Comparison of ENCODE assay signal across 28 cellular contexts in the genomic region with DNA sequence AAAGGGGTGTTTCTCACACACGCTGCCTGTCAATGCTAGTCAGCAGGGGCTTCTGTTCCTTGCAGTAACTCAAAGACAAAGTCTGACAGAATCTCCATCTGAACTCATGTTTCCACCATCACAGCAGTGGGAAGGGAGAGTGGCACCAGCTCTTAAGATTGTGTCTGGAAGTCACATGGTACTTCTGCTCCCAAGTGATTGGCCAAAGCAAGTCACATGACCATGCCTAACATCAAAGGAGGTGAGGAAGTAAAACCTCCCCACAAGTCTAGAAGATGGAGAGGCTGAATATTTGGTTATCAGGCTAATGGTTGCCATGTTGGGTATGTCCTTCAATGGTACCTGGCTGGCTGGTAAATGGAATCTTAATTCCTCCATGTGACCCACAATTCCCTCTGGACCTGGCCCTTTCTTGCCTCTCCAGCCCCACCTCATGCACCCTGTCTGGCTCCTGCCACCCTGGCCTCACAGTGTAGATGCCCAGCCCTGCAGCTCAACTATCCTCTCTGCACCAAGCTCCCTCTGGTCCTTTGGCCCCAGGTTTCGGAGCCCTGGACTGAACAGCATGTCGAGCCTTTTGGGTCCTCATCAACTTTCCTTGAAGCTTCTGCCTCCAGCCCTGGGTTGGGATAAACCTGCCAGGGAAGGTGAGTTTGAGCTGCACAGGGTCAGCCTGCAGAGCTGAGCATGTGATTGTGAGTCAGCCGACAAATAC. TPM values are rescaled to one million over a fixed set of nuclear protein-coding genes. Genes with fewer than 3 reads are reported as not detected.
A peak's percentile ranks its signal among the peaks of the same experiment; 100 is the strongest.
DNase-seq lines count a peak whose midpoint lies in the region; ATAC-seq, FAIRE-seq and TF ChIP-seq lines count a peak whose summit lies in the region.
"Had no signal": no experiment of that assay in that cellular context is flagged by ENCODE, and none has a peak within 500 bp of the region (broad histone marks: within the 10 kb centered on the region; RNA-seq: fewer than 3 reads in every experiment).

No MANE protein-coding gene starts in this region.

- no peaks in the 10 kb centered on the region for H3K27me3 ChIP-seq in BLaER1 treated with 17β-estradiol and CSF1 and Interleukin-3, amounts not matched to agents 10 nM and 100 nM
- no peaks in the 10 kb centered on the region for H3K27me3 ChIP-seq in H1 (replicated peaks in 1 of 4; ENCODE audit: control insufficient read depth in 3 of 4, extremely low read depth in 1 of 4, insufficient read depth in 3 of 4, low read length in 3 of 4)
- H3K27me3 ChIP-seq: hepatocyte, SJCRH30 had no signal

- peak overlapping the region; percentile 9; the same call in 1 of the 2 replicates for H4K8ac ChIP-seq in H1 (ENCODE audit: extremely low read depth, insufficient read depth, low read length)

- no peak overlapping the region for H2AK5ac ChIP-seq in H1 (ENCODE audit: low read depth, low read length)

- 0 out of 22 replicates have a peak, but pooled peaks cover 0 to 4% (median 0%) of the 10 kb centered on the region in 11 experiments for H3K36me3 ChIP-seq in BLaER1 treated with 17β-estradiol and CSF1 and Interleukin-3, amounts not matched to agents 10 nM and 100 nM
- H3K36me3 ChIP-seq in KOPT-K1 (ENCODE audit: insufficient read depth, low read length) (no peaks in the 10 kb centered on the region), H1 (ENCODE audit: control insufficient read depth in 2 of 4, insufficient read depth in 4 of 4, low read length in 3 of 4) (no peaks in the 10 kb centered on the region)
- H3K36me3 ChIP-seq: esophagus squamous epithelium, SJCRH30 had no signal

- ATAC-seq in HG02852 (IDR thresholded peaks at IDR 0.05; ENCODE audit: unreplicated experiment) = no peak
- ATAC-seq: activated T-cell treated with anti-CD3 and anti-CD28 coated beads, Interleukin-2, amount 50 U/mL, for 4 hours; effector memory CD8-positive, alpha-beta T cell; left colon had no signal

- no peak for TF ChIP-seq EP300 in H1 (IDR thresholded peaks at IDR 0.05; ENCODE audit: borderline replicate concordance in 1 of 2, low read depth in 2 of 2, low read length in 2 of 2)

- H3K23me2 ChIP-seq in H1 (ENCODE audit: low read depth, low read length) = no peaks in the 10 kb centered on the region

- no peak for TF ChIP-seq POLR2A in H1 (IDR thresholded peaks at IDR 0.05; ENCODE audit: control extremely low read depth in 1 of 2, low read depth in 2 of 2, low read length in 2 of 2)

- H3K9ac ChIP-seq in BLaER1 treated with 17β-estradiol and CSF1 and Interleukin-3, amounts not matched to agents 10 nM and 100 nM = no peak overlapping the region
- no peak overlapping the region for H3K9ac ChIP-seq in H1 (replicated peaks in 1 of 4; ENCODE audit: extremely low read depth in 1 of 4, low read depth in 3 of 4, low read length in 3 of 4)
- H3K9ac ChIP-seq: GM23248 had no signal

- H3K18ac ChIP-seq in H1 (ENCODE audit: extremely low read depth, low read length) = no peak overlapping the region

- no peak overlapping the region for H4K5ac ChIP-seq in H1 (ENCODE audit: insufficient read length, low read depth, low read length)

- H2AFZ ChIP-seq in H1 (ENCODE audit: low read length) = no peak overlapping the region
- H2AFZ ChIP-seq: GM23248, hepatocyte had no signal

- FAIRE-seq in H1 (lab: Jason Lieb, UNC) = no peak
- FAIRE-seq: D721Med, frontal cortex, RCC 7860 had no signal

- TF ChIP-seq RAD21 in H1 (IDR thresholded peaks at IDR 0.05 in 1 of 2, conservative IDR thresholded peaks at IDR 0.05 in 1 of 2; ENCODE audit: low read depth in 2 of 2, low read length in 2 of 2) = no peak

- WGBS in H1 (ENCODE audit: extremely low coverage in 1 of 2, insufficient coverage in 1 of 2, insufficient read length in 1 of 2, insufficient replicate concordance in 2 of 2, low coverage in 1 of 2, low lambda C conversion rate in 2 of 2, missing lambda C conversion rate in 1 of 2), 2 experiments = 96% methylated on average over 4 of the region's 4 CpGs; no CpG with 5 or more reads in 1 of the 2 experiments

- CTCF ChIA-PET in H1 (lab: Charles Lee; ENCODE audit: partially characterized antibody) = interaction anchor here (0.5 to 1.1 kb wide), 4 partner anchors 9 to 69 kb away, joined by 3 to 5 read pairs (median 3); no protein-coding TSS in a partner anchor

- no peaks in the 10 kb centered on the region for H4K20me1 ChIP-seq in BLaER1 treated with 17β-estradiol and CSF1 and Interleukin-3, amounts not matched to agents 10 nM and 100 nM
- no peaks in the 10 kb centered on the region for H4K20me1 ChIP-seq in H1 (replicated peaks in 1 of 2; ENCODE audit: control insufficient read depth in 1 of 2, insufficient read depth in 2 of 2, low read length in 2 of 2)

- H3K79me2 ChIP-seq in H1 (ENCODE audit: control insufficient read depth in 1 of 2, insufficient read depth in 2 of 2, low read length in 2 of 2) = no peaks in the 10 kb centered on the region
- H3K79me2 ChIP-seq: hepatocyte had no signal

- no peak overlapping the region for H2BK5ac ChIP-seq in H1 (ENCODE audit: low read depth, low read length)

- no peak overlapping the region for H3K14ac ChIP-seq in H1 (ENCODE audit: insufficient read length)

- H2BK120ac ChIP-seq in H1 (replicated peaks; ENCODE audit: low read depth, low read length) = no peak overlapping the region

- no peak overlapping the region for H4K91ac ChIP-seq in H1 (replicated peaks; ENCODE audit: insufficient read length, low read length)

- no peak overlapping the region for H2BK15ac ChIP-seq in H1 (ENCODE audit: low read length)

- no peak overlapping the region for H3K56ac ChIP-seq in H1 (replicated peaks; ENCODE audit: insufficient read length, low read depth, low read length)

- H3K27ac ChIP-seq in BLaER1 treated with 17β-estradiol and CSF1 and Interleukin-3, amounts not matched to agents 10 nM and 100 nM = no peak overlapping the region
- peak overlapping the region; percentile 40 for H3K27ac ChIP-seq in KOPT-K1 (ENCODE audit: low read depth, low read length, poor library complexity, severe bottlenecking)
- no peak overlapping the region for H3K27ac ChIP-seq in H1 (ENCODE audit: low read depth, low read length)
- H3K27ac ChIP-seq: esophagus squamous epithelium, GM23248, hepatocyte, HL-60, SJCRH30 had no signal

- H3K4me3 ChIP-seq in BLaER1 treated with 17β-estradiol and CSF1 and Interleukin-3, amounts not matched to agents 10 nM and 100 nM = no peak overlapping the region
- H3K4me3 ChIP-seq in H1 (ENCODE audit: extremely low read depth in 1 of 4, insufficient read depth in 2 of 4, low read depth in 3 of 4, low read length in 4 of 4) = no peak overlapping the region
- H3K4me3 ChIP-seq: esophagus squamous epithelium, GM23248, hepatocyte, SJCRH30 had no signal

- DNase-seq in H1 (ENCODE audit: low read depth in 1 of 2, low spot score in 2 of 2) (no peak), renal cortical epithelial cell (ENCODE audit: low read depth) (peak; percentile 23), globus pallidus (ENCODE audit: low spot score) (no peak), GF-D8 (lab: John Stamatoyannopoulos, UW) (no peak)
- no peak for DNase-seq in effector CD8-positive, alpha-beta T cell (lab: John Stamatoyannopoulos, UW)
- DNase-seq: activated CD4-positive, alpha-beta T cell treated with anti-CD3 and anti-CD28 coated beads, Interleukin-2, amount 10 ng/mL, durations not matched to agents 24 days and 14 days; activated naive CD4-positive, alpha-beta T cell treated with anti-CD3 and anti-CD28 coated beads, Interleukin-2, amount 10 ng/mL, durations not matched to agents 7 days and 5 days; activated T-cell treated with anti-CD3 and anti-CD28 coated beads, Interleukin-2, amount 50 U/mL, for 4 hours; C1 segment of cervical spinal cord; effector memory CD8-positive, alpha-beta T cell; esophagus squamous epithelium; GM23248; left colon; mesenchymal stem cell; NCI-H1105; NCI-H2029; NCI-H2227 treated with DMSO at 0.1 percent for 48 hours; NCI-H69; SJCRH30; T1000 had no signal

- H3K4me1 ChIP-seq in BLaER1 treated with 17β-estradiol and CSF1 and Interleukin-3, amounts not matched to agents 10 nM and 100 nM = peaks cover 0 to 34% (median 25%) of the 10 kb centered on the region in 10 experiments; a peak in 16 of 20 replicates
- no peaks in the 10 kb centered on the region for H3K4me1 ChIP-seq in H1 (replicated peaks in 1 of 4; ENCODE audit: control insufficient read depth in 3 of 4, insufficient read depth in 4 of 4, low read length in 3 of 4)
- H3K4me1 ChIP-seq: esophagus squamous epithelium, SJCRH30 had no signal

- no peak overlapping the region for H3K23ac ChIP-seq in H1 (ENCODE audit: insufficient read length)

- H3K4ac ChIP-seq in H1 (replicated peaks; ENCODE audit: insufficient read length, low read depth, low read length) = no peak overlapping the region

- POLR2A ChIA-PET in H1 (lab: Charles Lee; ENCODE audit: partially characterized antibody) = interaction anchor here (0.5 to 1.8 kb wide), 3 partner anchors 48 to 67 kb away, joined by 3 to 6 read pairs (median 4); a partner anchor contains a TSS

- no peak overlapping the region; the same call in 1 of the 2 replicates for H2BK12ac ChIP-seq in H1 (ENCODE audit: low read depth, low read length)

- peaks cover 15 to 60% (median 33%) of the 10 kb centered on the region in 11 experiments for H3K9me3 ChIP-seq in BLaER1 treated with 17β-estradiol and CSF1 and Interleukin-3, amounts not matched to agents 10 nM and 100 nM (replicated peaks in 1 of 11)
- H3K9me3 ChIP-seq in KOPT-K1 (ENCODE audit: insufficient read depth, low read length, poor library complexity, severe bottlenecking) (no peaks in the 10 kb centered on the region), H1 (ENCODE audit: insufficient read depth in 2 of 2, low read depth in 1 of 2, low read length in 1 of 2) (peaks cover 0 to 4% of the 10 kb centered on the region in 2 experiments; a peak in 3 of 4 replicates)
- H3K9me3 ChIP-seq: esophagus squamous epithelium had no signal

- TF ChIP-seq CTCF in H1 (IDR thresholded peaks at IDR 0.05; ENCODE audit: control extremely low read depth in 1 of 3, insufficient read depth in 1 of 3, low read depth in 1 of 3, low read length in 3 of 3) = no peak

- no peaks in the 10 kb centered on the region for H3K79me1 ChIP-seq in H1 (ENCODE audit: low read depth, low read length)

- no peak overlapping the region for H2BK20ac ChIP-seq in H1 (ENCODE audit: low read length)

- peak overlapping the region in 6 of 11 experiments; percentile 27 to 87 (median 78); a peak in 8 of 22 replicates for H3K4me2 ChIP-seq in BLaER1 treated with 17β-estradiol and CSF1 and Interleukin-3, amounts not matched to agents 10 nM and 100 nM
- H3K4me2 ChIP-seq in H1 (ENCODE audit: insufficient read depth in 1 of 2, low read depth in 2 of 2, low read length in 2 of 2) = no peak overlapping the region
- H3K4me2 ChIP-seq: hepatocyte had no signal

RNA-seq across cellular contexts. Expression of a gene that starts 51.0 kb away (rescaled TPM):
- total RNA-seq in H1 (2021; fragmentation: NEBNext Ultra II Directional; extraction: Animal tissue kit (Norgen Biotek cat#: 25700)) = 20.0 and 20.5 TPM in 2 replicates
- 12.7 and 18.1 TPM in 2 replicates for polyA plus RNA-seq in H1 (2011; rRNA removed)
- 10.3 TPM for polyA plus RNA-seq in H1 (2011; cell fraction: cytosol; rRNA removed)
- polyA plus RNA-seq in H1 (2011; cell fraction: nucleus; rRNA removed) = 21.0 TPM
- 3.8 to 11.4 TPM (median 10.2 TPM) in 4 replicates for polyA plus RNA-seq in H1 (2012, experiment 1 of 2)
- polyA plus RNA-seq in H1 (2012, experiment 2 of 2) = 7.9 TPM
- 17.9 TPM for polyA plus RNA-seq in H1 (2013, experiment 1 of 2)
- 19.1 TPM for polyA plus RNA-seq in H1 (2013, experiment 2 of 2)
- 5.6 and 6.0 TPM in 2 replicates for polyA minus RNA-seq in H1 (2011; rRNA and poly(A)+ RNA removed)
- polyA minus RNA-seq in H1 (2011; cell fraction: cytosol; rRNA and poly(A)+ RNA removed) = 15.3 TPM
- polyA minus RNA-seq in H1 (2011; cell fraction: nucleus; rRNA and poly(A)+ RNA removed) = 12.0 TPM
- total RNA-seq in renal cortical epithelial cell = 99.2 and 159 TPM in 2 replicates

Comparison
In these comparisons a context has a peak if more than half of its experiments do, and no peak if none do; other contexts are left out.
1. H3K4me2 ChIP-seq: peak in BLaER1 treated with 17β-estradiol and CSF1 and Interleukin-3, amounts not matched to agents 10 nM and 100 nM (6 of 11); none in H1 (0 of 2).